Comparison of ENCODE assay signal across 32 cellular contexts in the genomic region with DNA sequence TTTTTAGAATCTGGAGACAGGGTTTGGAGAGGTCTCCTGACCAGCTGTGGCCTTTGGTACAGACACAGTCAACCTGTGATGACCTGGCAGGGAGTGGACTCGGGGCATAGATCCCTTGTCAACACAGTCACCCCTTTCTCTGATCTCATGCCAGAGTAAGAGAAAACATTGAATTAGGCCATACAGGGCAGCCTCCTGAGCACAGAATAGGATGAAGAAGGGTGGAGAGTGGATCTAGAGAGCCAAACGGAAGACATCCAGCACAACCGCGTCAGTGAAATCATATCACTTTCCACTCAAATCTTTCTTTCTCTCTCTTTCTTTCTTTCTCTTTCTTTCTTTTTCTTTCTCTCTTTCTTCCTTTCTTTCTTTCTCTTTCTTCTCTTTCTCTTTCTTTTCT.
"Had no signal": no experiment of that assay in that cellular context is flagged by ENCODE, and none has a peak within 500 bp of the region (broad histone marks: within the 10 kb centered on the region; RNA-seq: fewer than 3 reads in every experiment).

No MANE protein-coding gene starts in this region.

- H3K27ac Mint-ChIP-seq: activated CD4-positive, alpha-beta memory T cell treated with anti-CD3 and anti-CD28 coated beads for 36 hours; activated CD4-positive, alpha-beta T cell treated with anti-CD3 and anti-CD28 coated beads for 36 hours; activated CD4-positive, alpha-beta T cell treated with anti-CD3 and anti-CD28 coated beads, Interleukin-2, amount 10 ng/mL, durations not matched to agents 24 days and 14 days; activated CD8-positive, alpha-beta memory T cell treated with anti-CD3 and anti-CD28 coated beads, Interleukin-2, amount 10 ng/mL, durations not matched to agents 7 days and 5 days; activated CD8-positive, alpha-beta T cell treated with anti-CD3 and anti-CD28 coated beads, Interleukin-2, amount 10 ng/mL, durations not matched to agents 7 days and 5 days; activated naive CD4-positive, alpha-beta T cell treated with anti-CD3 and anti-CD28 coated beads for 36 hours; activated naive CD4-positive, alpha-beta T cell treated with anti-CD3 and anti-CD28 coated beads, Interleukin-2, amount 50 U/mL, for 24 hours; activated naive CD8-positive, alpha-beta T cell treated with anti-CD3 and anti-CD28 coated beads for 36 hours; activated naive CD8-positive, alpha-beta T cell treated with anti-CD3 and anti-CD28 coated beads, Interleukin-2, amount 50 U/mL, for 24 hours; activated T-helper 1 cell treated with anti-CD3 and anti-CD28 coated beads, Interleukin-12 subunit alpha, Interleukin-12 subunit beta, Interleukin-2, Interleukin-4 antibody, amounts not matched to agents 30 ng/mL and 10 ng/mL and 1 ng/mL, durations not matched to agents 14 hours and 24 hours and 36 hours; activated T-helper 2 cell treated with anti-CD3 and anti-CD28 coated beads, Interferon-gamma antibody, Interleukin-2, Interleukin-4, amounts not matched to agents 10 μg/mL and 5 μg/mL and 100 μg/mL, durations not matched to agents 14 hours and 24 hours and 36 hours had no signal

- H3K36me3 Mint-ChIP-seq: activated CD4-positive, alpha-beta memory T cell treated with anti-CD3 and anti-CD28 coated beads for 36 hours; activated CD8-positive, alpha-beta memory T cell treated with anti-CD3 and anti-CD28 coated beads, Interleukin-2, amount 10 ng/mL, durations not matched to agents 7 days and 5 days; activated naive CD4-positive, alpha-beta T cell treated with anti-CD3 and anti-CD28 coated beads, Interleukin-2, amount 50 U/mL, for 24 hours; activated naive CD8-positive, alpha-beta T cell treated with anti-CD3 and anti-CD28 coated beads for 36 hours had no signal

- ATAC-seq: activated CD4-positive, alpha-beta T cell treated with anti-CD3 and anti-CD28 coated beads for 36 hours; activated CD8-positive, alpha-beta memory T cell treated with anti-CD3 and anti-CD28 coated beads, Interleukin-2, amount 10 ng/mL, durations not matched to agents 7 days and 5 days; activated CD8-positive, alpha-beta T cell treated with anti-CD3 and anti-CD28 coated beads, Interleukin-2, amount 10 ng/mL, durations not matched to agents 7 days and 5 days; activated naive CD8-positive, alpha-beta T cell treated with anti-CD3 and anti-CD28 coated beads, Interleukin-2, amount 50 U/mL, for 24 hours; body of pancreas had no signal

- H3K36me3 ChIP-seq: adrenal gland had no signal

- H3K27me3 ChIP-seq: adrenal gland, body of pancreas had no signal

- FAIRE-seq: colon, endometrium, endothelial cell of umbilical vein, frontal cortex had no signal

- H3K4me3 Mint-ChIP-seq: activated CD4-positive, alpha-beta memory T cell treated with anti-CD3 and anti-CD28 coated beads for 36 hours; activated CD4-positive, alpha-beta T cell treated with anti-CD3 and anti-CD28 coated beads for 36 hours; activated CD4-positive, alpha-beta T cell treated with anti-CD3 and anti-CD28 coated beads, Interleukin-2, amount 10 ng/mL, durations not matched to agents 24 days and 14 days; activated CD8-positive, alpha-beta memory T cell treated with anti-CD3 and anti-CD28 coated beads, Interleukin-2, amount 10 ng/mL, durations not matched to agents 7 days and 5 days; activated CD8-positive, alpha-beta T cell treated with anti-CD3 and anti-CD28 coated beads, Interleukin-2, amount 10 ng/mL, durations not matched to agents 7 days and 5 days; activated naive CD4-positive, alpha-beta T cell treated with anti-CD3 and anti-CD28 coated beads for 36 hours; activated naive CD4-positive, alpha-beta T cell treated with anti-CD3 and anti-CD28 coated beads, Interleukin-2, amount 50 U/mL, for 24 hours; activated naive CD8-positive, alpha-beta T cell treated with anti-CD3 and anti-CD28 coated beads for 36 hours; activated naive CD8-positive, alpha-beta T cell treated with anti-CD3 and anti-CD28 coated beads, Interleukin-2, amount 50 U/mL, for 24 hours; activated T-helper 1 cell treated with anti-CD3 and anti-CD28 coated beads, Interleukin-12 subunit alpha, Interleukin-12 subunit beta, Interleukin-2, Interleukin-4 antibody, amounts not matched to agents 30 ng/mL and 10 ng/mL and 1 ng/mL, durations not matched to agents 14 hours and 24 hours and 36 hours had no signal

- H3K27ac ChIP-seq: adrenal gland, body of pancreas, epithelial cell of prostate had no signal

- H3K27me3 Mint-ChIP-seq: activated CD4-positive, alpha-beta memory T cell treated with anti-CD3 and anti-CD28 coated beads for 36 hours; activated CD4-positive, alpha-beta T cell treated with anti-CD3 and anti-CD28 coated beads for 36 hours; activated CD4-positive, alpha-beta T cell treated with anti-CD3 and anti-CD28 coated beads, Interleukin-2, amount 10 ng/mL, durations not matched to agents 24 days and 14 days; activated CD8-positive, alpha-beta memory T cell treated with anti-CD3 and anti-CD28 coated beads, Interleukin-2, amount 10 ng/mL, durations not matched to agents 7 days and 5 days; activated naive CD4-positive, alpha-beta T cell treated with anti-CD3 and anti-CD28 coated beads, Interleukin-2, amount 50 U/mL, for 24 hours; activated naive CD8-positive, alpha-beta T cell treated with anti-CD3 and anti-CD28 coated beads for 36 hours; activated naive CD8-positive, alpha-beta T cell treated with anti-CD3 and anti-CD28 coated beads, Interleukin-2, amount 50 U/mL, for 24 hours had no signal

- H3K9me3 Mint-ChIP-seq: activated CD4-positive, alpha-beta memory T cell treated with anti-CD3 and anti-CD28 coated beads for 36 hours; activated CD4-positive, alpha-beta T cell treated with anti-CD3 and anti-CD28 coated beads, Interleukin-2, amount 10 ng/mL, durations not matched to agents 24 days and 14 days; activated naive CD4-positive, alpha-beta T cell treated with anti-CD3 and anti-CD28 coated beads for 36 hours; activated naive CD4-positive, alpha-beta T cell treated with anti-CD3 and anti-CD28 coated beads, Interleukin-2, amount 50 U/mL, for 24 hours; activated naive CD8-positive, alpha-beta T cell treated with anti-CD3 and anti-CD28 coated beads for 36 hours; activated naive CD8-positive, alpha-beta T cell treated with anti-CD3 and anti-CD28 coated beads, Interleukin-2, amount 50 U/mL, for 24 hours; activated T-helper 1 cell treated with anti-CD3 and anti-CD28 coated beads, Interleukin-12 subunit alpha, Interleukin-12 subunit beta, Interleukin-2, Interleukin-4 antibody, amounts not matched to agents 30 ng/mL and 10 ng/mL and 1 ng/mL, durations not matched to agents 14 hours and 24 hours and 36 hours had no signal

- H3K4me1 ChIP-seq: adrenal gland, body of pancreas had no signal

- H3K4me1 Mint-ChIP-seq: activated CD4-positive, alpha-beta T cell treated with anti-CD3 and anti-CD28 coated beads for 36 hours; activated CD4-positive, alpha-beta T cell treated with anti-CD3 and anti-CD28 coated beads, Interleukin-2, amount 10 ng/mL, durations not matched to agents 24 days and 14 days; activated CD8-positive, alpha-beta memory T cell treated with anti-CD3 and anti-CD28 coated beads, Interleukin-2, amount 10 ng/mL, durations not matched to agents 7 days and 5 days; activated naive CD4-positive, alpha-beta T cell treated with anti-CD3 and anti-CD28 coated beads, Interleukin-2, amount 50 U/mL, for 24 hours; activated naive CD8-positive, alpha-beta T cell treated with anti-CD3 and anti-CD28 coated beads for 36 hours; activated naive CD8-positive, alpha-beta T cell treated with anti-CD3 and anti-CD28 coated beads, Interleukin-2, amount 50 U/mL, for 24 hours had no signal

- H3K9me3 ChIP-seq: adrenal gland, body of pancreas had no signal

- DNase-seq: activated CD4-positive, alpha-beta memory T cell treated with anti-CD3 and anti-CD28 coated beads for 36 hours; activated CD4-positive, alpha-beta T cell treated with anti-CD3 and anti-CD28 coated beads for 36 hours; activated CD4-positive, alpha-beta T cell treated with anti-CD3 and anti-CD28 coated beads, Interleukin-2, amount 10 ng/mL, durations not matched to agents 24 days and 14 days; activated CD4-positive, CD25-positive, alpha-beta regulatory T cell; activated CD4-positive, CD25-positive, alpha-beta regulatory T cell treated with anti-CD3 and anti-CD28 coated beads, Interleukin-2, amount 50 U/mL, for 72 hours; activated CD8-positive, alpha-beta memory T cell treated with anti-CD3 and anti-CD28 coated beads, Interleukin-2, amount 10 ng/mL, durations not matched to agents 7 days and 5 days; activated CD8-positive, alpha-beta memory T cell treated with anti-CD3 and anti-CD28 coated beads, Interleukin-2, amount 50 U/mL, for 4 hours; activated CD8-positive, alpha-beta T cell treated with anti-CD3 and anti-CD28 coated beads, Interleukin-2, amount 10 ng/mL, durations not matched to agents 7 days and 5 days; activated effector memory CD4-positive, alpha-beta T cell treated with anti-CD3 and anti-CD28 coated beads, Interleukin-2, amount 50 U/mL, for 16 hours; activated naive CD4-positive, alpha-beta T cell treated with anti-CD3 and anti-CD28 coated beads for 36 hours; activated naive CD8-positive, alpha-beta T cell treated with anti-CD3 and anti-CD28 coated beads for 36 hours; activated naive CD8-positive, alpha-beta T cell treated with anti-CD3 and anti-CD28 coated beads, Interleukin-2, amount 50 U/mL, for 24 hours; activated T-cell treated with anti-CD3 and anti-CD28 coated beads, Interleukin-2, amount 50 U/mL, for 1 hour; activated T-cell treated with anti-CD3 and anti-CD28 coated beads, Interleukin-2, amount 50 U/mL, for 48 hours; adrenal gland; amygdala; aorta; body of pancreas; caudate nucleus; cortex of kidney; effector CD8-positive, alpha-beta T cell; foreskin fibroblast; head of caudate nucleus; T-helper 2 cell had no signal

- H3K4me3 ChIP-seq: adrenal gland, body of pancreas had no signal
